20 cellular contexts compared by ENCODE assay signal in genomic region chr12:6528539-6529235, GRCh38. TPM values are rescaled to one million over a fixed set of nuclear protein-coding genes. Genes with fewer than 3 reads are reported as not detected.
A peak's percentile ranks its signal among the peaks of the same experiment; 100 is the strongest.
DNase-seq lines count a peak whose midpoint lies in the region; TF ChIP-seq lines count a peak whose summit lies in the region.
"Had no signal": no experiment of that assay in that cellular context is flagged by ENCODE, and none has a peak within 500 bp of the region (broad histone marks: within the 10 kb centered on the region; RNA-seq: fewer than 3 reads in every experiment).

No MANE protein-coding gene starts in this region.

- intact Hi-C loops in A673 (cut with micrococcal nuclease; ENCODE audit: unreplicated experiment): no loop called here
- intact Hi-C loops in esophagus squamous epithelium (cut with DNase I): no loop called here
- intact Hi-C loops in prostate gland (cut with DNase I): no loop called here

- H3K27ac ChIP-seq in A673 (ENCODE audit: low read depth, low read length, poor library complexity, severe bottlenecking) (peak overlapping the region; percentile 13), esophagus squamous epithelium (peak overlapping the region; percentile 27 to 78 (median 50)), prostate gland (no peak overlapping the region)
- H3K27ac ChIP-seq: heart left ventricle, SJCRH30, spleen had no signal

- peaks cover 2% of the 10 kb centered on the region for H3K36me3 Mint-ChIP-seq in IgD-negative memory B cell

- H3K9me3 ChIP-seq in A673 (ENCODE audit: low read depth, low read length, poor library complexity, severe bottlenecking) (no peaks in the 10 kb centered on the region), esophagus squamous epithelium (no peaks in the 10 kb centered on the region), prostate gland (no peaks in the 10 kb centered on the region)
- H3K9me3 ChIP-seq: heart left ventricle, neutrophil, SJCRH30, spleen had no signal

- DNase-seq in A673 (ENCODE audit: low spot score): no peak
- DNase-seq in esophagus squamous epithelium (lab: John Stamatoyannopoulos, UW): no peak
- no peak for DNase-seq in prostate gland (ENCODE audit: low spot score)
- no peak for DNase-seq in NCI-H446 (lab: John Stamatoyannopoulos, UW)
- no peak for DNase-seq in DMS 273 (lab: John Stamatoyannopoulos, UW; ENCODE audit: unreplicated experiment)
- DNase-seq: activated naive CD4-positive, alpha-beta T cell treated with anti-CD3 and anti-CD28 coated beads for 36 hours; activated T-cell treated with anti-CD3 and anti-CD28 coated beads, Interleukin-2, amount 50 U/mL, for 1 hour; DMS53; heart left ventricle; MM.1S; NCI-H146; NCI-H2171 treated with DMSO at 0.1 percent for 48 hours; NCI-H748 treated with DMSO at 0.1 percent for 48 hours; SJCRH30; spleen; stimulated activated CD4-positive, alpha-beta T cell treated with anti-CD3 and anti-CD28 coated beads, Interleukin-4, amount 100 ng/mL, for 4 hours had no signal

- BruUV-seq in A673 (replicated peaks; lab: Mats Ljungman, UMichigan): TSS peak; percentile 21

- no peak for TF ChIP-seq CTCF in A673 (conservative IDR thresholded peaks at IDR 0.05; ENCODE audit: low read depth, low read length)
- no peak for TF ChIP-seq CTCF in esophagus squamous epithelium (IDR thresholded peaks at IDR 0.05)
- TF ChIP-seq CTCF in prostate gland (IDR thresholded peaks at IDR 0.05): no peak

- peaks cover 2 to 9% (median 6%) of the 10 kb centered on the region in 3 donors for H3K4me1 Mint-ChIP-seq in IgD-negative memory B cell

- no peaks in the 10 kb centered on the region for H3K9me3 Mint-ChIP-seq in IgD-negative memory B cell
- H3K9me3 Mint-ChIP-seq: activated naive CD4-positive, alpha-beta T cell treated with anti-CD3 and anti-CD28 coated beads for 36 hours; CD14-positive monocyte; T-helper 1 cell treated with Interleukin-12 subunit alpha and Interleukin-12 subunit beta and Interleukin-4 antibody, amounts not matched to agents 30 μg/mL and 1 μg/mL, for 36 hours had no signal

- whole genome bisulfite sequencing in esophagus squamous epithelium, 2 donors: 45 to 66% methylated on average over 11 to 15 of the region's 17 CpGs
- WGBS in prostate gland: 75% methylated on average over 17 of the region's 17 CpGs

- peaks cover 85% of the 10 kb centered on the region for H3K36me3 ChIP-seq in A673 (ENCODE audit: insufficient read depth, low read length, poor library complexity, severe bottlenecking)
- peaks cover 4 to 80% (median 67%) of the 10 kb centered on the region in 3 donors for H3K36me3 ChIP-seq in esophagus squamous epithelium
- H3K36me3 ChIP-seq in prostate gland: peaks cover 14 to 46% of the 10 kb centered on the region in 2 donors

- H3K4me1 ChIP-seq in A673 (ENCODE audit: insufficient read depth, low read length, poor library complexity, severe bottlenecking) (peaks cover 20% of the 10 kb centered on the region), esophagus squamous epithelium (peaks cover 18 to 66% (median 38%) of the 10 kb centered on the region in 3 donors), prostate gland (replicated peaks) (peaks cover 6% of the 10 kb centered on the region)

- H3K27me3 ChIP-seq in A673 (replicated peaks; ENCODE audit: insufficient read depth, low read depth, low read length, poor library complexity) (no peaks in the 10 kb centered on the region), esophagus squamous epithelium (no peaks in the 10 kb centered on the region), prostate gland (replicated peaks; ENCODE audit: insufficient read depth) (no peaks in the 10 kb centered on the region)
- H3K27me3 ChIP-seq: heart left ventricle, neutrophil, SJCRH30, spleen had no signal

- H3K4me3 Mint-ChIP-seq in IgD-negative memory B cell: no peak overlapping the region
- H3K4me3 Mint-ChIP-seq: activated naive CD4-positive, alpha-beta T cell treated with anti-CD3 and anti-CD28 coated beads for 36 hours; CD14-positive monocyte; T-helper 1 cell treated with Interleukin-12 subunit alpha and Interleukin-12 subunit beta and Interleukin-4 antibody, amounts not matched to agents 30 μg/mL and 1 μg/mL, for 36 hours had no signal

- CTCF ChIA-PET in A673 (lab: Charles Lee): no interaction called here

- H3K27ac Mint-ChIP-seq in IgD-negative memory B cell: peak overlapping the region in 2 of 3 donors; percentile 9 to 58
- H3K27ac Mint-ChIP-seq: activated naive CD4-positive, alpha-beta T cell treated with anti-CD3 and anti-CD28 coated beads for 36 hours; T-helper 1 cell treated with Interleukin-12 subunit alpha and Interleukin-12 subunit beta and Interleukin-4 antibody, amounts not matched to agents 30 μg/mL and 1 μg/mL, for 36 hours had no signal

- H3K27me3 Mint-ChIP-seq in IgD-negative memory B cell: no peaks in the 10 kb centered on the region

- H3K4me3 ChIP-seq in A673 (ENCODE audit: low read depth, low read length, poor library complexity, severe bottlenecking) (no peak overlapping the region), esophagus squamous epithelium (no peak overlapping the region), prostate gland (no peak overlapping the region)
- H3K4me3 ChIP-seq: heart left ventricle, SJCRH30, spleen had no signal

- POLR2A ChIA-PET in A673 (lab: Charles Lee; ENCODE audit: low non-redundant PET): no interaction called here

- no peak for TF ChIP-seq POLR2A in esophagus squamous epithelium (IDR thresholded peaks at IDR 0.05)
- no peak for TF ChIP-seq POLR2A in prostate gland (IDR thresholded peaks at IDR 0.05)

RNA-seq across cellular contexts. Expression of gene GAPDH, which starts 5.6 kb away (rescaled TPM):
- total RNA-seq in A673 (2021) (5,579 and 5,657 TPM in 2 replicates), esophagus squamous epithelium (1,000 to 10,000 TPM; 2,526 to 4,151 (median 3,597) TPM), prostate gland (1,000 to 10,000 TPM; 1,469 to 2,105 TPM)
- polyA plus RNA-seq in IgD-negative memory B cell: 1,479 TPM

RNA-seq across cellular contexts. Expression of gene IFFO1, which starts 27.2 kb away (rescaled TPM):
- total RNA-seq in A673 (2021): 16.0 and 16.9 TPM in 2 replicates
- polyA plus RNA-seq in IgD-negative memory B cell: 12.3 TPM
- total RNA-seq in esophagus squamous epithelium: 1 to 10 TPM in 3 of 4 donors, under 1 TPM in 1; 0.76 to 7.4 (median 2.7) TPM
- total RNA-seq in prostate gland: 10 to 100 TPM in 1 of 2 donors, 1 to 10 TPM in 1; 4.8 to 22.9 TPM

RNA-seq across cellular contexts. Expression of gene NCAPD2, which starts 34.8 kb away (rescaled TPM):
- total RNA-seq in A673 (2021) (125 and 128 TPM in 2 replicates), esophagus squamous epithelium (10 to 100 TPM; 25.6 to 73.2 (median 55.9) TPM), prostate gland (10 to 100 TPM; 86.7 to 99.0 TPM)
- polyA plus RNA-seq in IgD-negative memory B cell: 21.1 TPM

RNA-seq across cellular contexts. Expression of gene MRPL51, which starts 35.6 kb away (rescaled TPM):
- total RNA-seq in A673 (2021) (378 and 401 TPM in 2 replicates), esophagus squamous epithelium (10 to 100 TPM; 36.3 to 95.5 (median 72.6) TPM), prostate gland (10 to 100 TPM; 70.3 to 80.2 TPM)
- 165 TPM for polyA plus RNA-seq in IgD-negative memory B cell

RNA-seq across cellular contexts. Expression of gene NOP2, which starts 39.4 kb away (rescaled TPM):
- total RNA-seq in A673 (2021) (131 and 177 TPM in 2 replicates), esophagus squamous epithelium (10 to 100 TPM; 36.0 to 51.9 (median 48.2) TPM), prostate gland (10 to 100 TPM; 14.5 to 42.9 TPM)
- polyA plus RNA-seq in IgD-negative memory B cell: 24.9 TPM

Comparison
In these comparisons a context has a peak if more than half of its experiments do, and no peak if none do; other contexts are left out.
1. H3K27ac ChIP-seq: peak in A673 (single experiment) and esophagus squamous epithelium (4 of 4); none in prostate gland (0 of 2).